In genomic region chr1:238833919-238834318, GRCh38 we compare ENCODE assay signal across 26 cellular contexts.
DNase-seq lines count a peak whose midpoint lies in the region; ATAC-seq, FAIRE-seq and TF ChIP-seq lines count a peak whose summit lies in the region.
"Had no signal": no experiment of that assay in that cellular context is flagged by ENCODE, and none has a peak within 500 bp of the region (broad histone marks: within the 10 kb centered on the region; RNA-seq: fewer than 3 reads in every experiment).

No MANE protein-coding gene starts in this region.

- H3K9ac ChIP-seq in IMR-90 (ENCODE audit: low read depth, low read length) (no peak overlapping the region), OCI-LY3 (ENCODE audit: low read length) (no peak overlapping the region), K562 (ENCODE audit: insufficient read depth in 1 of 2, low read depth in 2 of 2, low read length in 2 of 2) (no peak overlapping the region)
- H3K9ac ChIP-seq: BLaER1 treated with 17β-estradiol and CSF1 and Interleukin-3, amounts not matched to agents 10 nM and 100 nM had no signal

- TF ChIP-seq POLR2A in A549 (IDR thresholded peaks at IDR 0.05; ENCODE audit: low read length) (no peak), IMR-90 (IDR thresholded peaks at IDR 0.05; ENCODE audit: low read depth, low read length) (no peak), K562 (conservative IDR thresholded peaks at IDR 0.05) (no peak), testis (IDR thresholded peaks at IDR 0.05) (no peak)

- no peaks in the 10 kb centered on the region for H3K9me1 ChIP-seq in IMR-90 (ENCODE audit: insufficient read depth, low read length)
- no peaks in the 10 kb centered on the region for H3K9me1 ChIP-seq in K562 (ENCODE audit: control insufficient read depth, insufficient read depth, low read length)

- TF ChIP-seq RAD21 in A549 (conservative IDR thresholded peaks at IDR 0.05 in 1 of 2, IDR thresholded peaks at IDR 0.05 in 1 of 2) (no peak), IMR-90 (IDR thresholded peaks at IDR 0.05; ENCODE audit: low read length) (no peak), K562 (CRISPR knock-in tag; conservative IDR thresholded peaks at IDR 0.05 in 1 of 2, IDR thresholded peaks at IDR 0.05 in 1 of 2) (no peak)

- H3K4me1 ChIP-seq in A549 (no peaks in the 10 kb centered on the region), IMR-90 (ENCODE audit: control insufficient read depth, insufficient read depth, low read length) (no peaks in the 10 kb centered on the region), OCI-LY3 (ENCODE audit: low read length) (peaks cover 22% of the 10 kb centered on the region), K562 (replicated peaks in 1 of 2; ENCODE audit: control insufficient read depth in 2 of 2, insufficient read depth in 2 of 2, low read length in 2 of 2) (no peaks in the 10 kb centered on the region), psoas muscle (no peaks in the 10 kb centered on the region), testis (no peaks in the 10 kb centered on the region)

- no peak overlapping the region for H3K4ac ChIP-seq in IMR-90 (ENCODE audit: low read depth, low read length)

- H2AK9ac ChIP-seq in IMR-90 (replicated peaks; ENCODE audit: low read depth, low read length, poor library complexity) = no peak overlapping the region

- H2AK5ac ChIP-seq in IMR-90 (ENCODE audit: low read depth, low read length) = no peak overlapping the region

- POLR2A ChIA-PET in A549 (lab: Yijun Ruan, JAX) (no interaction called here), IMR-90 (lab: Charles Lee; ENCODE audit: unreplicated experiment) (no interaction called here), K562 (lab: Yijun Ruan, JAX) (no interaction called here)

- H3K4me3 ChIP-seq in A549 = no peak overlapping the region
- no peak overlapping the region for H3K4me3 ChIP-seq in IMR-90 (ENCODE audit: insufficient read depth, low read depth, low read length)
- H3K4me3 ChIP-seq in OCI-LY3 (ENCODE audit: low read length) = no peak overlapping the region; the same call in 1 of the 2 replicates
- H3K4me3 ChIP-seq in K562 = no peak overlapping the region
- no peak overlapping the region for H3K4me3 ChIP-seq in psoas muscle
- no peak overlapping the region for H3K4me3 ChIP-seq in testis
- H3K4me3 ChIP-seq: BLaER1 treated with 17β-estradiol and CSF1 and Interleukin-3, amounts not matched to agents 10 nM and 100 nM; GM12878 had no signal

- H3K79me1 ChIP-seq in IMR-90 (ENCODE audit: low read depth in 1 of 2, low read length in 2 of 2) = no peaks in the 10 kb centered on the region

- no peak overlapping the region for H3K27ac ChIP-seq in A549
- no peak overlapping the region for H3K27ac ChIP-seq in IMR-90 (ENCODE audit: insufficient read depth, low read length)
- H3K27ac ChIP-seq in OCI-LY3 (ENCODE audit: low read length) = peak overlapping the region; percentile 54; the same call in 1 of the 2 replicates
- H3K27ac ChIP-seq in K562 (ENCODE audit: extremely low read depth, low read depth, low read length) = no peak overlapping the region
- H3K27ac ChIP-seq in psoas muscle = no peak overlapping the region
- no peak overlapping the region for H3K27ac ChIP-seq in testis
- H3K27ac ChIP-seq: BLaER1 treated with 17β-estradiol and CSF1 and Interleukin-3, amounts not matched to agents 10 nM and 100 nM; C4-2B had no signal

- H3K4me2 ChIP-seq in A549 (no peak overlapping the region), IMR-90 (ENCODE audit: low read depth, low read length) (no peak overlapping the region), OCI-LY3 (ENCODE audit: low read length) (peak overlapping the region; percentile 44), K562 (ENCODE audit: insufficient read depth, low read length) (no peak overlapping the region)

- no peak overlapping the region for H3K14ac ChIP-seq in IMR-90 (replicated peaks; ENCODE audit: low read depth, low read length)

- ATAC-seq in A549 = no peak
- no peak for ATAC-seq in IMR-90 (ENCODE audit: low read depth)
- no peak for ATAC-seq in K562
- no peak for ATAC-seq in GM18868 (IDR thresholded peaks at IDR 0.05; ENCODE audit: unreplicated experiment)
- ATAC-seq in psoas muscle = no peak
- ATAC-seq: CD8-positive, alpha-beta T cell had no signal

- TF ChIP-seq CTCF in A549 (IDR thresholded peaks at IDR 0.05) (no peak), IMR-90 (conservative IDR thresholded peaks at IDR 0.05; ENCODE audit: low read depth, low read length) (no peak), OCI-LY3 (IDR thresholded peaks at IDR 0.05; ENCODE audit: low read depth, low read length) (no peak), K562 (IDR thresholded peaks at IDR 0.05 in 2 of 3, conservative IDR thresholded peaks at IDR 0.05 in 1 of 3; ENCODE audit: insufficient read depth in 2 of 3, low read depth in 1 of 3, low read length in 3 of 3) (no peak), psoas muscle (IDR thresholded peaks at IDR 0.05) (no peak), testis (IDR thresholded peaks at IDR 0.05) (no peak)

- CTCF ChIA-PET in A549 (lab: Yijun Ruan, JAX) (no interaction called here), IMR-90 (lab: Yijun Ruan, JAX) (no interaction called here), K562 (lab: Yijun Ruan, JAX; ENCODE audit: low intra/inter-chr PET ratio) (no interaction called here)

- FAIRE-seq in A549 (lab: Jason Lieb, UNC) = no peak
- no peak for FAIRE-seq in K562 (lab: Jason Lieb, UNC)
- FAIRE-seq: A204.1, GM12878, GM12892, GM18507, GM19239 had no signal

- no peak overlapping the region for H2BK20ac ChIP-seq in IMR-90 (ENCODE audit: low read depth, low read length)

- H2AFZ ChIP-seq in IMR-90 (replicated peaks; ENCODE audit: low read length, poor library complexity) (no peak overlapping the region), OCI-LY3 (ENCODE audit: low read depth, low read length) (no peak overlapping the region), K562 (ENCODE audit: low read depth, low read length) (no peak overlapping the region)

- no peak overlapping the region for H4K91ac ChIP-seq in IMR-90 (ENCODE audit: insufficient read depth, low read depth, low read length)

- dilution Hi-C loops in IMR-90 (cut with HindIII; ENCODE audit: low sequenced_read_pairs, unreplicated experiment) = no loop called here

- H3K18ac ChIP-seq in IMR-90 (ENCODE audit: low read depth, low read length) = no peak overlapping the region

- no peak overlapping the region for H3K23ac ChIP-seq in IMR-90 (ENCODE audit: low read depth, low read length)

- no peak overlapping the region for H4K8ac ChIP-seq in IMR-90 (ENCODE audit: low read depth in 2 of 2, low read length in 2 of 2)

- H4K5ac ChIP-seq in IMR-90 (ENCODE audit: low read depth, low read length) = no peak overlapping the region

- DNase-seq in A549 (ENCODE audit: low read depth in 1 of 2, low spot score in 1 of 2) = no peak
- no peak for DNase-seq in IMR-90
- DNase-seq in K562 (ENCODE audit: extremely low read depth in 1 of 4, low spot score in 3 of 4) = no peak
- no peak for DNase-seq in psoas muscle
- DNase-seq in central memory CD4-positive, alpha-beta T cell = no peak
- no peak for DNase-seq in testis
- DNase-seq: 8988T; AML-193; CD4-positive, alpha-beta T cell; CD8-positive, alpha-beta T cell; DMS 273 treated with DMSO at 0.1 percent for 48 hours; DMS153; DMS53; DMS79; DND-41; EL; GDM1 had no signal

- no peak overlapping the region for H2BK5ac ChIP-seq in IMR-90 (ENCODE audit: low read depth, low read length, poor library complexity, severe bottlenecking)

- no peaks in the 10 kb centered on the region for H3K36me3 ChIP-seq in IMR-90 (ENCODE audit: control insufficient read depth, insufficient read depth, low read length)
- H3K36me3 ChIP-seq in OCI-LY3 (replicated peaks; ENCODE audit: low read depth, low read length) = peaks cover 2% of the 10 kb centered on the region
- no peaks in the 10 kb centered on the region for H3K36me3 ChIP-seq in K562 (ENCODE audit: control insufficient read depth, insufficient read depth, low read length)
- no peaks in the 10 kb centered on the region for H3K36me3 ChIP-seq in psoas muscle (ENCODE audit: insufficient read depth in 1 of 2, low read depth in 1 of 2)
- H3K36me3 ChIP-seq in testis (ENCODE audit: low read depth, missing control alignments) = no peaks in the 10 kb centered on the region
- H3K36me3 ChIP-seq: BLaER1 treated with 17β-estradiol and CSF1 and Interleukin-3, amounts not matched to agents 10 nM and 100 nM had no signal

- H3K79me2 ChIP-seq in OCI-LY3 (ENCODE audit: low read length) (no peaks in the 10 kb centered on the region), K562 (ENCODE audit: control insufficient read depth, insufficient read depth, low read length) (no peaks in the 10 kb centered on the region)

- H4K20me1 ChIP-seq in IMR-90 (ENCODE audit: insufficient read depth, low read length) = no peaks in the 10 kb centered on the region
- no peaks in the 10 kb centered on the region for H4K20me1 ChIP-seq in OCI-LY3 (ENCODE audit: insufficient read depth, low read length)
- no peaks in the 10 kb centered on the region for H4K20me1 ChIP-seq in K562 (replicated peaks; ENCODE audit: control insufficient read depth, insufficient read depth, low read length)
- H4K20me1 ChIP-seq: BLaER1 treated with 17β-estradiol and CSF1 and Interleukin-3, amounts not matched to agents 10 nM and 100 nM had no signal

- TF ChIP-seq EP300 in A549 (IDR thresholded peaks at IDR 0.05) (no peak), K562 (IDR thresholded peaks at IDR 0.05; ENCODE audit: low read length) (no peak)

- no peaks in the 10 kb centered on the region; the same call in 2 of the 3 replicates for H3K9me3 ChIP-seq in A549
- H3K9me3 ChIP-seq in IMR-90 (ENCODE audit: control insufficient read depth, insufficient read depth, low read length) = peaks cover 4% of the 10 kb centered on the region; the same call in 1 of the 2 replicates
- no peaks in the 10 kb centered on the region for H3K9me3 ChIP-seq in OCI-LY3 (ENCODE audit: insufficient read depth, low read length)
- 0 out of 2 replicates have a peak, but pooled peaks cover 1% of the 10 kb centered on the region for H3K9me3 ChIP-seq in K562 (replicated peaks; ENCODE audit: control insufficient read depth, insufficient read depth, low read depth, low read length)
- H3K9me3 ChIP-seq in psoas muscle = no peaks in the 10 kb centered on the region
- H3K9me3 ChIP-seq in testis = no peaks in the 10 kb centered on the region

- H2BK15ac ChIP-seq in IMR-90 (ENCODE audit: low read depth, low read length) = no peak overlapping the region

- BruUV-seq in IMR-90 (replicated peaks; lab: Mats Ljungman, UMichigan) = no TSS peak
- BruUV-seq in K562 (replicated peaks; lab: Mats Ljungman, UMichigan) = no TSS peak

- no peak overlapping the region for H3K56ac ChIP-seq in IMR-90 (ENCODE audit: extremely low read depth, insufficient read depth, low read length)

- H2BK120ac ChIP-seq in IMR-90 (ENCODE audit: low read depth, low read length) = no peak overlapping the region

- in situ Hi-C loops in IMR-90 (cut with MboI; ENCODE audit: low sequenced_read_pairs) (no loop called here), K562 (cut with MboI) (no loop called here)

- no peaks in the 10 kb centered on the region for H3K27me3 ChIP-seq in IMR-90 (ENCODE audit: control insufficient read depth, insufficient read depth, low read length)
- no peaks in the 10 kb centered on the region for H3K27me3 ChIP-seq in OCI-LY3 (ENCODE audit: low read depth, low read length)
- H3K27me3 ChIP-seq in K562 (ENCODE audit: control insufficient read depth in 2 of 2, insufficient read depth in 2 of 2, low read length in 2 of 2) = no peaks in the 10 kb centered on the region
- no peaks in the 10 kb centered on the region for H3K27me3 ChIP-seq in psoas muscle (ENCODE audit: insufficient read depth in 3 of 3, low read length in 2 of 3)
- H3K27me3 ChIP-seq in testis = no peaks in the 10 kb centered on the region
- H3K27me3 ChIP-seq: BLaER1 treated with 17β-estradiol and CSF1 and Interleukin-3, amounts not matched to agents 10 nM and 100 nM had no signal

- intact Hi-C loops in IMR-90 (cut with micrococcal nuclease) = no loop called here
- intact Hi-C loops in K562 (cut with micrococcal nuclease) = no loop called here
- intact Hi-C loops in psoas muscle (cut with DNase I) = no loop called here
- intact Hi-C loops in testis (cut with DNase I; ENCODE audit: low total_unique reads) = no loop called here

Comparison
In these comparisons a context has a peak if more than half of its experiments do, and no peak if none do; other contexts are left out.
1. Of the 35 proteins assayed by ChIP-seq in both K562 and A549: peak only in K562: none; only in A549: MAFK; in both: none; in neither: 34.